ENCODE assay signal across 1 cellular context in the genomic region with DNA sequence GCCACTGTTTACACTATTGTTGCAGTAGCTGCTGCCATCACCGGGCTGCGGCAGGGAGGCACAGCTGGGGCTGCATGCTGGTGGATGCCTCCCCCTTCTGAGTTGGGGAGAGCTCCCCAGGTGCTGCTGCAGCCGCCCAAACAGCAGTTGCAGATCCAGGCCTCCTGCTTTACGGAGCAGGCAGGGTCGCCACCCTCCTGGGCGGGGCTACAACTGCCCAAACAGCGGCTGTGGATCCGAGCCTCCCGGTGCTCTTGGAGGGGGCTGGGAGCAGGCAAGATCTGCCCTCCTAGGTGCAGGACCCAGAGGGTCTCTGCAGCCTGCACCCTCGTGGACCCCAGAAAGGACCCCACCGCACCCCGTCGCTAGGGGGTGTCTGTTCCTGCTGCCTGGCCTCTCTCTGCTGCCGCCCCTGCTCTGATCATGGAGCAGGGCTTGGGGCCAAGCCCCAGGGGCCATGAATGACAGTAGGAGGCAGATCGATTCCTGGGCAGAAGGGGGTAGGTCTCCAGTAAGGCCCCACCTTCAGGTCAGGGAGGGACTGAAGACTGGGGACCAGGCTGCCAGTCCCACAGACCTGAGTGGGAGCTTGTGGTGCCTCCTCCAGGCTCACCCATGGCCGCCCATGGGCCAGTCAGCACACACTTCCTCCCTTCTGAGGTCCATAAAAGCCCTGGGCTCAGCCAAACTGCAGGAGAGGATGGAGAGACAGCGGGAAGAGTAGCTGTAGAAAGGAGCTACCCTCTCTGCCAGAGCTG.
TF ChIP-seq lines count a peak whose summit lies in the region.

No MANE protein-coding gene starts in this region.

TF ChIP-seq in HepG2, 621 proteins besides CTCF, POLR2A, EP300 and RAD21 (continued from another document and continues in another):
- TF ChIP-seq, protein P1, sequence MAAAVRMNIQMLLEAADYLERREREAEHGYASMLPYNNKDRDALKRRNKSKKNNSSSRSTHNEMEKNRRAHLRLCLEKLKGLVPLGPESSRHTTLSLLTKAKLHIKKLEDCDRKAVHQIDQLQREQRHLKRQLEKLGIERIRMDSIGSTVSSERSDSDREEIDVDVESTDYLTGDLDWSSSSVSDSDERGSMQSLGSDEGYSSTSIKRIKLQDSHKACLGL (CRISPR knock-in tag; IDR thresholded peaks at IDR 0.05) = 0 out of 2 replicates have a peak, but pooled peaks have one; percentile 8
- no peak for TF ChIP-seq ZSCAN12 (CRISPR knock-in tag; IDR thresholded peaks at IDR 0.05)
- peak; percentile 88 for TF ChIP-seq ZBTB7B (CRISPR knock-in tag; IDR thresholded peaks at IDR 0.05)
- TF ChIP-seq ONECUT2 (CRISPR knock-in tag; IDR thresholded peaks at IDR 0.05) = peak; percentile 59; the same call in 1 of the 2 replicates
- 0 out of 2 replicates have a peak, but pooled peaks have one; percentile 16 for TF ChIP-seq GATAD2A (CRISPR knock-in tag; IDR thresholded peaks at IDR 0.05)
- 0 out of 2 replicates have a peak, but pooled peaks have one; percentile 42 for TF ChIP-seq PAX8 (CRISPR knock-in tag; IDR thresholded peaks at IDR 0.05; ENCODE audit: borderline replicate concordance)
- TF ChIP-seq MAFF (IDR thresholded peaks at IDR 0.05; ENCODE audit: low read depth, low read length) = no peak
- TF ChIP-seq RXRA (CRISPR knock-in tag; IDR thresholded peaks at IDR 0.05) = 0 out of 2 replicates have a peak, but pooled peaks have one; percentile 28
- no peak for TF ChIP-seq SMAD9 (CRISPR knock-in tag; IDR thresholded peaks at IDR 0.05)
- TF ChIP-seq, protein P2, sequence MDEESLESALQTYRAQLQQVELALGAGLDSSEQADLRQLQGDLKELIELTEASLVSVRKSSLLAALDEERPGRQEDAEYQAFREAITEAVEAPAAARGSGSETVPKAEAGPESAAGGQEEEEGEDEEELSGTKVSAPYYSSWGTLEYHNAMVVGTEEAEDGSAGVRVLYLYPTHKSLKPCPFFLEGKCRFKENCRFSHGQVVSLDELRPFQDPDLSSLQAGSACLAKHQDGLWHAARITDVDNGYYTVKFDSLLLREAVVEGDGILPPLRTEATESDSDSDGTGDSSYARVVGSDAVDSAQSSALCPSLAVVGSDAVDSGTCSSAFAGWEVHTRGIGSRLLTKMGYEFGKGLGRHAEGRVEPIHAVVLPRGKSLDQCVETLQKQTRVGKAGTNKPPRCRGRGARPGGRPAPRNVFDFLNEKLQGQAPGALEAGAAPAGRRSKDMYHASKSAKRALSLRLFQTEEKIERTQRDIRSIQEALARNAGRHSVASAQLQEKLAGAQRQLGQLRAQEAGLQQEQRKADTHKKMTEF (CRISPR knock-in tag; IDR thresholded peaks at IDR 0.05) = peak; percentile 39; the same call in 1 of the 2 replicates
- TF ChIP-seq ATF7-NPFF (CRISPR knock-in tag; IDR thresholded peaks at IDR 0.05; ENCODE audit: low read depth) = no peak
- TF ChIP-seq, protein P3, sequence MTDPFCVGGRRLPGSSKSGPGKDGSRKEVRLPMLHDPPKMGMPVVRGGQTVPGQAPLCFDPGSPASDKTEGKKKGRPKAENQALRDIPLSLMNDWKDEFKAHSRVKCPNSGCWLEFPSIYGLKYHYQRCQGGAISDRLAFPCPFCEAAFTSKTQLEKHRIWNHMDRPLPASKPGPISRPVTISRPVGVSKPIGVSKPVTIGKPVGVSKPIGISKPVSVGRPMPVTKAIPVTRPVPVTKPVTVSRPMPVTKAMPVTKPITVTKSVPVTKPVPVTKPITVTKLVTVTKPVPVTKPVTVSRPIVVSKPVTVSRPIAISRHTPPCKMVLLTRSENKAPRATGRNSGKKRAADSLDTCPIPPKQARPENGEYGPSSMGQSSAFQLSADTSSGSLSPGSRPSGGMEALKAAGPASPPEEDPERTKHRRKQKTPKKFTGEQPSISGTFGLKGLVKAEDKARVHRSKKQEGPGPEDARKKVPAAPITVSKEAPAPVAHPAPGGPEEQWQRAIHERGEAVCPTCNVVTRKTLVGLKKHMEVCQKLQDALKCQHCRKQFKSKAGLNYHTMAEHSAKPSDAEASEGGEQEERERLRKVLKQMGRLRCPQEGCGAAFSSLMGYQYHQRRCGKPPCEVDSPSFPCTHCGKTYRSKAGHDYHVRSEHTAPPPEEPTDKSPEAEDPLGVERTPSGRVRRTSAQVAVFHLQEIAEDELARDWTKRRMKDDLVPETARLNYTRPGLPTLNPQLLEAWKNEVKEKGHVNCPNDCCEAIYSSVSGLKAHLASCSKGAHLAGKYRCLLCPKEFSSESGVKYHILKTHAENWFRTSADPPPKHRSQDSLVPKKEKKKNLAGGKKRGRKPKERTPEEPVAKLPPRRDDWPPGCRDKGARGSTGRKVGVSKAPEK (CRISPR knock-in tag; IDR thresholded peaks at IDR 0.05; ENCODE audit: borderline replicate concordance) = peak; percentile 31; the same call in 1 of the 2 replicates
- TF ChIP-seq, protein P4, sequence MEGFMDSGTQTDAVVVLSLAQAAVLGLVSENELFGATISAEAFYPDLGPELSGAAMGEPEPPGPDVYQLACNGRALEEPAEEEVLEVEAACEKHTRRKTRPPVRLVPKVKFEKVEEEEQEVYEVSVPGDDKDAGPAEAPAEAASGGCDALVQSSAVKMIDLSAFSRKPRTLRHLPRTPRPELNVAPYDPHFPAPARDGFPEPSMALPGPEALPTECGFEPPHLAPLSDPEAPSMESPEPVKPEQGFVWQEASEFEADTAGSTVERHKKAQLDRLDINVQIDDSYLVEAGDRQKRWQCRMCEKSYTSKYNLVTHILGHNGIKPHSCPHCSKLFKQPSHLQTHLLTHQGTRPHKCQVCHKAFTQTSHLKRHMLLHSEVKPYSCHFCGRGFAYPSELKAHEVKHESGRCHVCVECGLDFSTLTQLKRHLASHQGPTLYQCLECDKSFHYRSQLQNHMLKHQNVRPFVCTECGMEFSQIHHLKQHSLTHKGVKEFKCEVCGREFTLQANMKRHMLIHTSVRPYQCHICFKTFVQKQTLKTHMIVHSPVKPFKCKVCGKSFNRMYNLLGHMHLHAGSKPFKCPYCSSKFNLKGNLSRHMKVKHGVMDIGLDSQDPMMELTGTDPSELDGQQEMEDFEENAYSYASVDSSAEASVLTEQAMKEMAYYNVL (CRISPR knock-in tag; IDR thresholded peaks at IDR 0.05; ENCODE audit: borderline replicate concordance) = peak; percentile 66; the same call in 1 of the 2 replicates
- 0 out of 2 replicates have a peak, but pooled peaks have one; percentile 36 for TF ChIP-seq POGZ (CRISPR knock-in tag; IDR thresholded peaks at IDR 0.05)
- no peak for TF ChIP-seq FLYWCH1 (CRISPR knock-in tag; IDR thresholded peaks at IDR 0.05)
- TF ChIP-seq, protein P5, sequence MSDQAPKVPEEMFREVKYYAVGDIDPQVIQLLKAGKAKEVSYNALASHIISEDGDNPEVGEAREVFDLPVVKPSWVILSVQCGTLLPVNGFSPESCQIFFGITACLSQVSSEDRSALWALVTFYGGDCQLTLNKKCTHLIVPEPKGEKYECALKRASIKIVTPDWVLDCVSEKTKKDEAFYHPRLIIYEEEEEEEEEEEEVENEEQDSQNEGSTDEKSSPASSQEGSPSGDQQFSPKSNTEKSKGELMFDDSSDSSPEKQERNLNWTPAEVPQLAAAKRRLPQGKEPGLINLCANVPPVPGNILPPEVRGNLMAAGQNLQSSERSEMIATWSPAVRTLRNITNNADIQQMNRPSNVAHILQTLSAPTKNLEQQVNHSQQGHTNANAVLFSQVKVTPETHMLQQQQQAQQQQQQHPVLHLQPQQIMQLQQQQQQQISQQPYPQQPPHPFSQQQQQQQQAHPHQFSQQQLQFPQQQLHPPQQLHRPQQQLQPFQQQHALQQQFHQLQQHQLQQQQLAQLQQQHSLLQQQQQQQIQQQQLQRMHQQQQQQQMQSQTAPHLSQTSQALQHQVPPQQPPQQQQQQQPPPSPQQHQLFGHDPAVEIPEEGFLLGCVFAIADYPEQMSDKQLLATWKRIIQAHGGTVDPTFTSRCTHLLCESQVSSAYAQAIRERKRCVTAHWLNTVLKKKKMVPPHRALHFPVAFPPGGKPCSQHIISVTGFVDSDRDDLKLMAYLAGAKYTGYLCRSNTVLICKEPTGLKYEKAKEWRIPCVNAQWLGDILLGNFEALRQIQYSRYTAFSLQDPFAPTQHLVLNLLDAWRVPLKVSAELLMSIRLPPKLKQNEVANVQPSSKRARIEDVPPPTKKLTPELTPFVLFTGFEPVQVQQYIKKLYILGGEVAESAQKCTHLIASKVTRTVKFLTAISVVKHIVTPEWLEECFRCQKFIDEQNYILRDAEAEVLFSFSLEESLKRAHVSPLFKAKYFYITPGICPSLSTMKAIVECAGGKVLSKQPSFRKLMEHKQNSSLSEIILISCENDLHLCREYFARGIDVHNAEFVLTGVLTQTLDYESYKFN (CRISPR knock-in tag; conservative IDR thresholded peaks at IDR 0.05) = 0 out of 2 replicates have a peak, but pooled peaks have one; percentile 16
- TF ChIP-seq, protein P6, sequence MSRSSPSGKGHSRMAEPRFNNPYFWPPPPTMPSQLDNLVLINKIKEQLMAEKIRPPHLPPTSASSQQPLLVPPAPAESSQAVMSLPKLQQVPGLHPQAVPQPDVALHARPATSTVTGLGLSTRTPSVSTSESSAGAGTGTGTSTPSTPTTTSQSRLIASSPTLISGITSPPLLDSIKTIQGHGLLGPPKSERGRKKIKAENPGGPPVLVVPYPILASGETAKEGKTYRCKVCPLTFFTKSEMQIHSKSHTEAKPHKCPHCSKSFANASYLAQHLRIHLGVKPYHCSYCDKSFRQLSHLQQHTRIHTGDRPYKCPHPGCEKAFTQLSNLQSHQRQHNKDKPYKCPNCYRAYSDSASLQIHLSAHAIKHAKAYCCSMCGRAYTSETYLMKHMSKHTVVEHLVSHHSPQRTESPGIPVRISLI (CRISPR knock-in tag; IDR thresholded peaks at IDR 0.05; ENCODE audit: borderline replicate concordance) = peak; percentile 28; the same call in 1 of the 2 replicates
- TF ChIP-seq ZMYM4 (CRISPR knock-in tag; IDR thresholded peaks at IDR 0.05) = peak; percentile 31; the same call in 1 of the 2 replicates
- no peak for TF ChIP-seq REXO4 (CRISPR knock-in tag; IDR thresholded peaks at IDR 0.05; ENCODE audit: borderline replicate concordance)
- TF ChIP-seq, protein P7, sequence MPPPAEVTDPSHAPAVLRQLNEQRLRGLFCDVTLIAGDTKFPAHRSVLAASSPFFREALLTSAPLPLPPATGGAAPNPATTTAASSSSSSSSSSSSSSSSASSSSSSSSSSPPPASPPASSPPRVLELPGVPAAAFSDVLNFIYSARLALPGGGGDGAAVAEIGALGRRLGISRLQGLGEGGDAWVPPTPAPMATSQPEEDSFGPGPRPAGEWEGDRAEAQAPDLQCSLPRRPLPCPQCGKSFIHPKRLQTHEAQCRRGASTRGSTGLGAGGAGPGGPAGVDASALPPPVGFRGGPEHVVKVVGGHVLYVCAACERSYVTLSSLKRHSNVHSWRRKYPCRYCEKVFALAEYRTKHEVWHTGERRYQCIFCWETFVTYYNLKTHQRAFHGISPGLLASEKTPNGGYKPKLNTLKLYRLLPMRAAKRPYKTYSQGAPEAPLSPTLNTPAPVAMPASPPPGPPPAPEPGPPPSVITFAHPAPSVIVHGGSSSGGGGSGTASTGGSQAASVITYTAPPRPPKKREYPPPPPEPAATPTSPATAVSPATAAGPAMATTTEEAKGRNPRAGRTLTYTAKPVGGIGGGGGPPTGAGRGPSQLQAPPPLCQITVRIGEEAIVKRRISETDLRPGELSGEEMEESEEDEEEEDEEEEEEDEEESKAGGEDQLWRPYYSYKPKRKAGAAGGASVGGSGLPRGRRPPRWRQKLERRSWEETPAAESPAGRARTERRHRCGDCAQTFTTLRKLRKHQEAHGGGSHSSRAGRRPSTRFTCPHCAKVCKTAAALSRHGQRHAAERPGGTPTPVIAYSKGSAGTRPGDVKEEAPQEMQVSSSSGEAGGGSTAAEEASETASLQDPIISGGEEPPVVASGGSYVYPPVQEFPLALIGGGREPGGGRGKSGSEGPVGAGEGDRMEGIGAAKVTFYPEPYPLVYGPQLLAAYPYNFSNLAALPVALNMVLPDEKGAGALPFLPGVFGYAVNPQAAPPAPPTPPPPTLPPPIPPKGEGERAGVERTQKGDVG (CRISPR knock-in tag; IDR thresholded peaks at IDR 0.05; ENCODE audit: borderline replicate concordance) = 0 out of 2 replicates have a peak, but pooled peaks have one; percentile 56
- TF ChIP-seq ZNF232 (CRISPR knock-in tag; IDR thresholded peaks at IDR 0.05; ENCODE audit: borderline replicate concordance) = no peak
- TF ChIP-seq, protein P8, sequence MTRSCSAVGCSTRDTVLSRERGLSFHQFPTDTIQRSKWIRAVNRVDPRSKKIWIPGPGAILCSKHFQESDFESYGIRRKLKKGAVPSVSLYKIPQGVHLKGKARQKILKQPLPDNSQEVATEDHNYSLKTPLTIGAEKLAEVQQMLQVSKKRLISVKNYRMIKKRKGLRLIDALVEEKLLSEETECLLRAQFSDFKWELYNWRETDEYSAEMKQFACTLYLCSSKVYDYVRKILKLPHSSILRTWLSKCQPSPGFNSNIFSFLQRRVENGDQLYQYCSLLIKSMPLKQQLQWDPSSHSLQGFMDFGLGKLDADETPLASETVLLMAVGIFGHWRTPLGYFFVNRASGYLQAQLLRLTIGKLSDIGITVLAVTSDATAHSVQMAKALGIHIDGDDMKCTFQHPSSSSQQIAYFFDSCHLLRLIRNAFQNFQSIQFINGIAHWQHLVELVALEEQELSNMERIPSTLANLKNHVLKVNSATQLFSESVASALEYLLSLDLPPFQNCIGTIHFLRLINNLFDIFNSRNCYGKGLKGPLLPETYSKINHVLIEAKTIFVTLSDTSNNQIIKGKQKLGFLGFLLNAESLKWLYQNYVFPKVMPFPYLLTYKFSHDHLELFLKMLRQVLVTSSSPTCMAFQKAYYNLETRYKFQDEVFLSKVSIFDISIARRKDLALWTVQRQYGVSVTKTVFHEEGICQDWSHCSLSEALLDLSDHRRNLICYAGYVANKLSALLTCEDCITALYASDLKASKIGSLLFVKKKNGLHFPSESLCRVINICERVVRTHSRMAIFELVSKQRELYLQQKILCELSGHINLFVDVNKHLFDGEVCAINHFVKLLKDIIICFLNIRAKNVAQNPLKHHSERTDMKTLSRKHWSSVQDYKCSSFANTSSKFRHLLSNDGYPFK (CRISPR knock-in tag; IDR thresholded peaks at IDR 0.05; ENCODE audit: borderline replicate concordance) = peak; percentile 77; the same call in 1 of the 2 replicates
- peak; percentile 37; the same call in 1 of the 2 replicates for TF ChIP-seq ZNF782 (CRISPR knock-in tag; IDR thresholded peaks at IDR 0.05; ENCODE audit: borderline replicate concordance)
- peak; percentile 58; the same call in 1 of the 2 replicates for TF ChIP-seq PHF8 (CRISPR knock-in tag; IDR thresholded peaks at IDR 0.05)
- TF ChIP-seq DMAP1 (CRISPR knock-in tag; IDR thresholded peaks at IDR 0.05) = no peak
- TF ChIP-seq HOXA3 (CRISPR knock-in tag; IDR thresholded peaks at IDR 0.05) = peak; percentile 55; the same call in 1 of the 2 replicates
- no peak for TF ChIP-seq ZNF354B (CRISPR knock-in tag; IDR thresholded peaks at IDR 0.05)
- 0 out of 2 replicates have a peak, but pooled peaks have one; percentile 33 for TF ChIP-seq PCBP1 (IDR thresholded peaks at IDR 0.05; ENCODE audit: borderline replicate concordance, low read depth, low read length)
- TF ChIP-seq LCORL (IDR thresholded peaks at IDR 0.05) = no peak
- TF ChIP-seq LCORL (CRISPR knock-in tag; IDR thresholded peaks at IDR 0.05) = peak; percentile 61; the same call in 1 of the 2 replicates
- TF ChIP-seq, protein P9, sequence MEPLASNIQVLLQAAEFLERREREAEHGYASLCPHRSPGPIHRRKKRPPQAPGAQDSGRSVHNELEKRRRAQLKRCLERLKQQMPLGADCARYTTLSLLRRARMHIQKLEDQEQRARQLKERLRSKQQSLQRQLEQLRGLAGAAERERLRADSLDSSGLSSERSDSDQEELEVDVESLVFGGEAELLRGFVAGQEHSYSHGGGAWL (CRISPR knock-in tag; IDR thresholded peaks at IDR 0.05) = peak; percentile 37; the same call in 1 of the 2 replicates
- TF ChIP-seq YEATS4 (CRISPR knock-in tag; IDR thresholded peaks at IDR 0.05; ENCODE audit: borderline replicate concordance) = peak; percentile 24; the same call in 1 of the 2 replicates
